In the genomic region with DNA sequence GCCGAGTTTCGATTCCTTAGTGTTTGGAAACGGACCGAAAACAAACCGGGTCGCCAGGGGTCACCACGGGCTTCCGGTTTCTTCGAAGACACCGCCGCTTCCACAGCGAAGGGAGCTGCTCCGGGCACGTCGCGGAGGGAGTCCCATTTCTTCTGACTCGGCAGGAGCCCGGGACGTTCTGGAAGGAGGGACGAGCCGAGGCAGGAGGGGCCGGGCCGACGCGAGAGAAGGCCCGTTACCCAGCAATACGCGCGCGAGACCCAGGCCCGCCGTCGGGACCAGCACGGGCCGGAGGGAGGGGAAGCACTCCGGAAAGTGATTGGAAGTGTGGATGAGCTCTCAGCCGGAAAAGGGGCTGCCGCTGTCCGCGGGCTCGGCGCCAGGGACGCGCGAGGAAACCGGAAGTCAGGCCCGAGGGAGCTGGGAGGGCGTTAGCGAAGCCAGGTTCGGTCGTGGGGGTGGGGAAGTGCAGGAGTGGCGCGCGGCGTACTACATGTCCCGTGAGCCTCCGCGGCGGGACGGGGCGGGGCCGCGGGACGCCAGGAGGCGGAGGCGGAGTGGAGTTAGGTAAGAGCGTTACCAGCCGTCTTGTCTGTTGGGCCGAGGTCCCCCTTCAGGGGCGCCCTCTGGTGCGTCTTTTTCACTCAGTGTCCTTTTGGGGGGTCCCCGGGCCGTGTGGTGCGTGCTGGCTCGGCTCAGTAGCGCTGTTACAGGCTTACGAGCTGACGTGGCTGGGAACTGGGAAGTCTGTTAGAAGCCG, we compare ENCODE assay signal across 8 cellular contexts. TPM values are rescaled to one million over a fixed set of nuclear protein-coding genes. Genes with fewer than 3 reads are reported as not detected.
DNase-seq lines count a peak whose midpoint lies in the region; ATAC-seq and TF ChIP-seq lines count a peak whose summit lies in the region.

A gene with protein sequence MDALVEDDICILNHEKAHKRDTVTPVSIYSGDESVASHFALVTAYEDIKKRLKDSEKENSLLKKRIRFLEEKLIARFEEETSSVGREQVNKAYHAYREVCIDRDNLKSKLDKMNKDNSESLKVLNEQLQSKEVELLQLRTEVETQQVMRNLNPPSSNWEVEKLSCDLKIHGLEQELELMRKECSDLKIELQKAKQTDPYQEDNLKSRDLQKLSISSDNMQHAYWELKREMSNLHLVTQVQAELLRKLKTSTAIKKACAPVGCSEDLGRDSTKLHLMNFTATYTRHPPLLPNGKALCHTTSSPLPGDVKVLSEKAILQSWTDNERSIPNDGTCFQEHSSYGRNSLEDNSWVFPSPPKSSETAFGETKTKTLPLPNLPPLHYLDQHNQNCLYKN (minus strand): TSS at position 188 of the 760 bp plus-strand sequence. CDS start 8,207 bp downstream, outside the sequence.
A gene with protein sequence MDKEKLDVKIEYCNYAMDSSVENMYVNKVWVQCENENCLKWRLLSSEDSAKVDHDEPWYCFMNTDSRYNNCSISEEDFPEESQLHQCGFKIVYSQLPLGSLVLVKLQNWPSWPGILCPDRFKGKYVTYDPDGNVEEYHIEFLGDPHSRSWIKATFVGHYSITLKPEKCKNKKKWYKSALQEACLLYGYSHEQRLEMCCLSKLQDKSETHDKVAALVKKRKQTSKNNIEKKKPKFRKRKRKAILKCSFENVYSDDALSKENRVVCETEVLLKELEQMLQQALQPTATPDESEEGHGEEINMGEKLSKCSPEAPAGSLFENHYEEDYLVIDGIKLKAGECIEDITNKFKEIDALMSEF (plus strand): TSS at position 85 of the 760 bp plus-strand sequence. CDS start 64,348 bp downstream, outside the sequence.

- DNase-seq in NCI-H1417 (lab: John Stamatoyannopoulos, UW) (peak; percentile 87 to 95 (median 89)), SW 1271 (lab: John Stamatoyannopoulos, UW) (peak; percentile 88 to 96), heart left ventricle (peak; percentile 96 to 97 (median 97)), posterior cingulate gyrus (peak; percentile 85 to 99 (median 90)), upper lobe of right lung (peak; percentile 98)

- ATAC-seq in HG02763 (IDR thresholded peaks at IDR 0.05; ENCODE audit: unreplicated experiment) (peak; percentile 91), heart left ventricle (peak; percentile 95 to 99 (median 98)), upper lobe of right lung (peak; percentile 97)

- H3K27me3 ChIP-seq in heart left ventricle (no peaks in the 10 kb centered on the region), upper lobe of right lung (no peaks in the 10 kb centered on the region)

- intact Hi-C loops in heart left ventricle (cut with DNase I): loop anchor here in 2 of 10 donors (5.0 to 10.0 kb wide), 2 partner anchors 104 to 107 kb away; partner anchors contain the start of gene CMC1 (in 2 of the 2)
- intact Hi-C loops in posterior cingulate gyrus (cut with DNase I): loop anchor here (5.0 kb wide), 1 partner anchor 107 kb away; the partner anchor contains the start of gene CMC1
- intact Hi-C loops in upper lobe of right lung (cut with DNase I): no loop called here

- H3K9me3 ChIP-seq in heart left ventricle (peaks cover 0 to 28% (median 6%) of the 10 kb centered on the region in 12 donors), upper lobe of right lung (peaks cover 5% of the 10 kb centered on the region)

- peak in 1 of 2 donors; percentile 79 for TF ChIP-seq POLR2A in heart left ventricle (IDR thresholded peaks at IDR 0.05)

- peaks cover 0 to 17% (median 4%) of the 10 kb centered on the region in 9 donors for H3K36me3 ChIP-seq in heart left ventricle
- H3K36me3 ChIP-seq in upper lobe of right lung: no peaks in the 10 kb centered on the region

- 0 to 1% (median 0%) methylated on average over 79 of the region's 79 CpGs for WGBS in adipose tissue, 3 donors
- WGBS in heart left ventricle, 4 donors: 0 to 1% (median 0%) methylated on average over 56 to 79 of the region's 79 CpGs

- TF ChIP-seq CTCF in GM12874 (IDR thresholded peaks at IDR 0.05; ENCODE audit: insufficient read depth, low read depth, low read length) (peak; percentile 22; the same call in 1 of the 2 replicates), heart left ventricle (IDR thresholded peaks at IDR 0.05) (peak in 5 of 12 donors; percentile 13 to 42 (median 32)), upper lobe of right lung (IDR thresholded peaks at IDR 0.05) (peak; percentile 28)

- H3K4me1 ChIP-seq in heart left ventricle (peaks cover 0 to 62% (median 46%) of the 10 kb centered on the region in 12 donors), upper lobe of right lung (peaks cover 33% of the 10 kb centered on the region)

- H3K27ac ChIP-seq in adipose tissue (ENCODE audit: low read depth, low read length): peak within 1 kb of the TSS; percentile 100
- H3K27ac ChIP-seq in heart left ventricle: peak within 1 kb of the TSS; percentile 97 to 100 (median 98)
- peak within 1 kb of the TSS; percentile 100 for H3K27ac ChIP-seq in upper lobe of right lung

- H3K4me3 ChIP-seq in heart left ventricle (peak within 1 kb of the TSS; percentile 59 to 89 (median 80)), upper lobe of right lung (peak within 1 kb of the TSS; percentile 82)

RNA-seq across cellular contexts. Expression of the first gene that starts in this region (rescaled TPM):
- 10 to 100 TPM; 28.7 to 90.9 (median 63.5) TPM for polyA plus RNA-seq in adipose tissue
- 10 to 100 TPM; 21.4 to 48.1 (median 33.2) TPM for total RNA-seq in heart left ventricle
- polyA plus RNA-seq in heart left ventricle: 10 to 100 TPM; 14.3 to 37.7 TPM
- 84.6 TPM for total RNA-seq in upper lobe of right lung

RNA-seq across cellular contexts. Expression of the second gene that starts in this region (rescaled TPM):
- polyA plus RNA-seq in adipose tissue (1 to 10 TPM in 1 of 3 donors, under 1 TPM in 2; 0.61 to 4.8 (median 0.66) TPM), heart left ventricle (1 to 10 TPM in 1 of 2 donors, under 1 TPM in 1; 0.86 to 1.1 TPM)
- total RNA-seq in heart left ventricle (1 to 10 TPM in 8 of 9 donors, under 1 TPM in 1; 0.94 to 4.9 (median 1.8) TPM), upper lobe of right lung (0.96 TPM)

Comparison
In these comparisons a context has a peak if more than half of its experiments do, and no peak if none do; other contexts are left out.
1. Peak in every context shown above with its lines: DNase-seq, ATAC-seq, H3K4me3 ChIP-seq and H3K27ac ChIP-seq.